Comparison of ENCODE assay signal across 34 cellular contexts in the genomic region with DNA sequence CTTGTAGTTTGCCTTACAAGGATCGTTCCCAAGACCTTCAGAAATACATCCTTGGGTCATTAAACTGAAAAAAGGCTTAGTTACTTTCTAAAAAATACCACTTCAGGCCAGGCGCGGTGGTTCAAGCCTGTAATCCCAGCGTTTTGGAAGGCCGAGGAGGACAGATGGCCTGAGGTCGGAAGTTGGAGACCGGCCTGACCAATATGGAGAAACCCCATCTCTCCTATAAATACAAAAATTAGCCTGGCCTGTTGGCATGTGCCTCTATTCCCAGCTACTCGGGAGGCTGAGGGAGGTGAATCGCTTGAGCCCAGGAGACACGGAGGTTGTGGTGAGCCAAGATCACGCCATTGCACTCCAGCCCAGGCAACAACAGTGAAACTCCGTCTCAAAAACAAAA.
"Had no signal": no experiment of that assay in that cellular context is flagged by ENCODE, and none has a peak within 500 bp of the region (broad histone marks: within the 10 kb centered on the region; RNA-seq: fewer than 3 reads in every experiment).

No MANE protein-coding gene starts in this region.

- DNase-seq: Karpas-422, Kasumi-1, MG63, MM.1S, MV-4-11, NCI-H1048, NCI-H1092, NCI-H1092 treated with DMSO at 0.1 percent for 48 hours, NCI-H1105, NCI-H1105 treated with DMSO at 0.1 percent for 48 hours, NCI-H1417, NCI-H1417 treated with DMSO at 0.1 percent for 48 hours, NCI-H1436, NCI-H1436 treated with DMSO at 0.1 percent for 48 hours, NCI-H146, NCI-H1694, NCI-H1694 treated with DMSO at 0.1 percent for 48 hours, NCI-H187, NCI-H187 treated with DMSO at 0.1 percent for 48 hours, NCI-H1930, NCI-H2029, NCI-H2029 treated with DMSO at 0.1 percent for 48 hours, NCI-H2081, NCI-H2081 treated with DMSO at 0.1 percent for 48 hours, NCI-H2107, NCI-H2171, NCI-H2171 treated with DMSO at 0.1 percent for 48 hours, NCI-H2227 treated with DMSO at 0.1 percent for 48 hours, NCI-H226, NCI-H345, NCI-H446, NCI-H446 treated with DMSO at 0.1 percent for 48 hours, NCI-H510A had no signal

- H3K4me3 ChIP-seq: MG63 had no signal

- H3K4me2 ChIP-seq: KMS-11 had no signal

- H3K27me3 ChIP-seq: MG63 had no signal

- H3K36me3 ChIP-seq: MG63 had no signal

- H3K27ac ChIP-seq: KMS-11 had no signal
